In the genomic region with DNA sequence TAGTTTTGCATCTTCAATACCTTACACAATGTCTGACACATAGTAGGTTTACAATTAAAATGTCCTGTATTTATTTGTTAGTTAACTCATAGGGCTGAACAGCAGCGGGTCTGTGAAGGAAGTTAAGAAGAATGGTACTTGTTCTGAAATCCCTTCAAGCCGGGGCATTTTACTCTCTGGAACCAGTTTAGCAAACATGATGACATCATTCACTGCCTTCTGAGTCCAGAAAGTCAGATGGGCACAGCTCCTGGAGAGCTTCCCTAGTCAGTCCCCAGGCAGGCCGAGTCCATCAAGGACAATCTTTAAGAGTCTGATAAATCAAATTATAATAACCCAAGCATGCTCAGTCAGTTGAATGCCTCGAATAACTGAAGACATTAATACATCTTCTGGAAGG, we compare ENCODE assay signal across 22 cellular contexts.
A peak's percentile ranks its signal among the peaks of the same experiment; 100 is the strongest.
DNase-seq lines count a peak whose midpoint lies in the region; ATAC-seq, FAIRE-seq and TF ChIP-seq lines count a peak whose summit lies in the region.
"Had no signal": no experiment of that assay in that cellular context is flagged by ENCODE, and none has a peak within 500 bp of the region (broad histone marks: within the 10 kb centered on the region; RNA-seq: fewer than 3 reads in every experiment).

No MANE protein-coding gene starts in this region.

- peak overlapping the region; percentile 62; the same call in 1 of the 2 replicates for H3K4me2 ChIP-seq in BLaER1

- peaks cover 6% of the 10 kb centered on the region for H3K4me1 Mint-ChIP-seq in T-helper 2 cell treated with Interferon-gamma antibody and Interleukin-4, amounts not matched to agents 5 μg/mL and 100 μg/mL, for 36 hours (ENCODE audit: low read depth)
- H3K4me1 Mint-ChIP-seq: CD14-positive monocyte had no signal

- H3K36me3 ChIP-seq in BLaER1 = no peaks in the 10 kb centered on the region
- H3K36me3 ChIP-seq in bronchial epithelial cell (ENCODE audit: control insufficient read depth, insufficient read depth, low read length) = no peaks in the 10 kb centered on the region
- H3K36me3 ChIP-seq: SJSA1 had no signal

- no peak overlapping the region for H3K4me3 Mint-ChIP-seq in T-helper 2 cell treated with Interferon-gamma antibody and Interleukin-4, amounts not matched to agents 5 μg/mL and 100 μg/mL, for 36 hours
- H3K4me3 Mint-ChIP-seq: CD14-positive monocyte; HFFc6; T-helper 1 cell treated with Interleukin-12 subunit alpha and Interleukin-12 subunit beta and Interleukin-4 antibody, amounts not matched to agents 30 μg/mL and 1 μg/mL, for 36 hours had no signal

- H3K27ac Mint-ChIP-seq in T-helper 2 cell treated with Interferon-gamma antibody and Interleukin-4, amounts not matched to agents 5 μg/mL and 100 μg/mL, for 36 hours = no peak overlapping the region
- H3K27ac Mint-ChIP-seq: HFFc6; T-helper 1 cell treated with Interleukin-12 subunit alpha and Interleukin-12 subunit beta and Interleukin-4 antibody, amounts not matched to agents 30 μg/mL and 1 μg/mL, for 36 hours had no signal

- H3K9ac ChIP-seq in BLaER1 = no peak overlapping the region

- no peaks in the 10 kb centered on the region for H3K27me3 Mint-ChIP-seq in T-helper 2 cell treated with Interferon-gamma antibody and Interleukin-4, amounts not matched to agents 5 μg/mL and 100 μg/mL, for 36 hours (ENCODE audit: low read depth)

- H3K27me3 ChIP-seq in BLaER1 = no peaks in the 10 kb centered on the region
- no peaks in the 10 kb centered on the region for H3K27me3 ChIP-seq in bronchial epithelial cell (ENCODE audit: control insufficient read depth, insufficient read depth, low read length)
- H3K27me3 ChIP-seq: SJSA1 had no signal

- H3K4me1 ChIP-seq in BLaER1 = peaks cover 43% of the 10 kb centered on the region
- H3K4me1 ChIP-seq: SJSA1 had no signal

- no peak for ATAC-seq in HG02678 (IDR thresholded peaks at IDR 0.05; ENCODE audit: unreplicated experiment)
- ATAC-seq: Right ventricle myocardium inferior had no signal

- TF ChIP-seq CTCF in bronchial epithelial cell (IDR thresholded peaks at IDR 0.05; ENCODE audit: insufficient read depth, low read length, severe bottlenecking) = no peak

- H3K36me3 Mint-ChIP-seq in T-helper 2 cell treated with Interferon-gamma antibody and Interleukin-4, amounts not matched to agents 5 μg/mL and 100 μg/mL, for 36 hours (ENCODE audit: low read depth) = no peaks in the 10 kb centered on the region
- H3K36me3 Mint-ChIP-seq: CD14-positive monocyte had no signal

- H3K27ac ChIP-seq in BLaER1 = no peak overlapping the region
- H3K27ac ChIP-seq: SJSA1 had no signal

- no peaks in the 10 kb centered on the region for H3K9me3 ChIP-seq in BLaER1
- H3K9me3 ChIP-seq: SJSA1 had no signal

- FAIRE-seq in bronchial epithelial cell (lab: Jason Lieb, UNC) = no peak
- FAIRE-seq: GM12892, GM19239 had no signal

- no peak overlapping the region for H3K4me3 ChIP-seq in BLaER1
- no peak overlapping the region for H3K4me3 ChIP-seq in bronchial epithelial cell (ENCODE audit: low read depth, low read length)
- H3K4me3 ChIP-seq: SJSA1 had no signal

- H3K9me3 Mint-ChIP-seq in T-helper 2 cell treated with Interferon-gamma antibody and Interleukin-4, amounts not matched to agents 5 μg/mL and 100 μg/mL, for 36 hours = no peaks in the 10 kb centered on the region
- H3K9me3 Mint-ChIP-seq: T-helper 1 cell treated with Interleukin-12 subunit alpha and Interleukin-12 subunit beta and Interleukin-4 antibody, amounts not matched to agents 30 μg/mL and 1 μg/mL, for 36 hours had no signal

- no peaks in the 10 kb centered on the region for H4K20me1 ChIP-seq in BLaER1

- DNase-seq in GM03348 (ENCODE audit: low spot score) (peak; percentile 8), bronchial epithelial cell (ENCODE audit: low read depth) (peak; percentile 48), medulla oblongata (ENCODE audit: extremely low spot score) (peak; percentile 7), GF-D8 (lab: John Stamatoyannopoulos, UW) (no peak), NOMO-1 treated with DMSO at 0.1 percent for 48 hours (lab: John Stamatoyannopoulos, UW; ENCODE audit: unreplicated experiment) (no peak)
- DNase-seq in T-helper 2 cell treated with Interferon-gamma antibody and Interleukin-4, amounts not matched to agents 5 μg/mL and 100 μg/mL, for 36 hours (ENCODE audit: low spot score) = no peak
- DNase-seq: AML-193, DMS79, HFFc6, KG1, NCI-H1694, NCI-H2081 treated with DMSO at 0.1 percent for 48 hours, NCI-H2171 treated with DMSO at 0.1 percent for 48 hours, NCI-H526 treated with DMSO at 0.1 percent for 48 hours had no signal

Comparison
In these comparisons a context has a peak if more than half of its experiments do, and no peak if none do; other contexts are left out.
1. DNase-seq: peak in GM03348 (single experiment), bronchial epithelial cell (single experiment) and medulla oblongata (single experiment); none in GF-D8 (single experiment), T-helper 2 cell treated with Interferon-gamma antibody and Interleukin-4, amounts not matched to agents 5 μg/mL and 100 μg/mL, for 36 hours (single experiment) and NOMO-1 treated with DMSO at 0.1 percent for 48 hours (single experiment).